1 cellular context compared by ENCODE assay signal in genomic region chr11:67507891-67508485, GRCh38.
A peak's percentile ranks its signal among the peaks of the same experiment; 100 is the strongest.
TF ChIP-seq lines count a peak whose summit lies in the region.

Gene CDK2AP2 (minus strand): TSS chr11:67508162. CDS start chr11:67508082, 80 bp downstream.

TF ChIP-seq in K562, 482 proteins besides CTCF, POLR2A, EP300 and RAD21 (continued from another document and continues in another):
- TF ChIP-seq NFYB (IDR thresholded peaks at IDR 0.05; ENCODE audit: extremely low read depth, insufficient read length) (peak; percentile 100), SETDB1 (IDR thresholded peaks at IDR 0.05; ENCODE audit: low read length) (no peak), ZNF282 (CRISPR knock-in tag; IDR thresholded peaks at IDR 0.05) (peak; percentile 75; the same call in 1 of the 2 replicates), CEBPZ (IDR thresholded peaks at IDR 0.05; ENCODE audit: borderline replicate concordance, low read depth, low read length) (peak; percentile 90), RREB1 (CRISPR knock-in tag; IDR thresholded peaks at IDR 0.05) (peak; percentile 84; the same call in 1 of the 2 replicates), PCBP1 (IDR thresholded peaks at IDR 0.05; ENCODE audit: low read depth, low read length, poor library complexity, severe bottlenecking) (peak; percentile 46), PBX2 (CRISPR knock-in tag; IDR thresholded peaks at IDR 0.05; ENCODE audit: low read depth) (peak; percentile 76), PBX2 (tag; conservative IDR thresholded peaks at IDR 0.05; ENCODE audit: low read depth) (peak; percentile 97), RCOR1 (IDR thresholded peaks at IDR 0.05; ENCODE audit: borderline replicate concordance in 1 of 2, low read depth in 2 of 2, low read length in 2 of 2) (peak; percentile 69 to 82; a peak in 3 of 4 replicates), ETS2 (tag; IDR thresholded peaks at IDR 0.05; ENCODE audit: borderline replicate concordance, poor library complexity, severe bottlenecking) (no peak), ZNF224 (CRISPR knock-in tag; IDR thresholded peaks at IDR 0.05) (no peak), E2F4 (CRISPR knock-in tag; IDR thresholded peaks at IDR 0.05; ENCODE audit: low read depth) (peak; percentile 84; the same call in 1 of the 2 replicates), MBD2 (IDR thresholded peaks at IDR 0.05; ENCODE audit: borderline replicate concordance, low read depth) (peak; percentile 99), ZSCAN32 (CRISPR knock-in tag; IDR thresholded peaks at IDR 0.05) (no peak), MXI1 (IDR thresholded peaks at IDR 0.05; ENCODE audit: low read depth, low read length) (peak; percentile 41; the same call in 1 of the 2 replicates), ELF2 (CRISPR knock-in tag; IDR thresholded peaks at IDR 0.05) (peak; percentile 13; the same call in 1 of the 2 replicates), L3MBTL2 (IDR thresholded peaks at IDR 0.05) (peak; percentile 70), FUS (optimal IDR thresholded peaks at IDR 0.05; ENCODE audit: low read depth, low read length) (no peak), FOXA1 (IDR thresholded peaks at IDR 0.05; ENCODE audit: borderline replicate concordance) (no peak), RBFOX2 (IDR thresholded peaks at IDR 0.05; ENCODE audit: low read depth, low read length) (peak; percentile 92), ZFP36 (IDR thresholded peaks at IDR 0.05; ENCODE audit: low read depth, low read length, partially characterized antibody) (peak; percentile 36), HMGN3 (IDR thresholded peaks at IDR 0.05; ENCODE audit: borderline replicate concordance, extremely low read depth, insufficient read length, low read depth, low read length) (peak; percentile 2), HNRNPL (IDR thresholded peaks at IDR 0.05; ENCODE audit: low read depth, low read length) (0 out of 2 replicates have a peak, but pooled peaks have one; percentile 30), ZNF212 (CRISPR knock-in tag; IDR thresholded peaks at IDR 0.05) (0 out of 2 replicates have a peak, but pooled peaks have one; percentile 70), PHF8 (IDR thresholded peaks at IDR 0.05; ENCODE audit: borderline replicate concordance, low read length) (peak; percentile 68; the same call in 1 of the 2 replicates), ARID1B (IDR thresholded peaks at IDR 0.05) (no peak; the same call in 1 of the 2 replicates), ZKSCAN1 (IDR thresholded peaks at IDR 0.05; ENCODE audit: low read depth, low read length) (no peak), ZMIZ1 (IDR thresholded peaks at IDR 0.05; ENCODE audit: low read depth in 2 of 2, low read length in 2 of 2) (no peak), NFE2L1 (tag; IDR thresholded peaks at IDR 0.05; ENCODE audit: borderline replicate concordance, low read depth) (no peak), FOXK2 (conservative IDR thresholded peaks at IDR 0.05 in 1 of 2, IDR thresholded peaks at IDR 0.05 in 1 of 2; ENCODE audit: low read depth in 2 of 2) (peak; percentile 73 to 75), NKRF (IDR thresholded peaks at IDR 0.05; ENCODE audit: borderline replicate concordance) (peak; percentile 85), THAP7 (CRISPR knock-in tag; IDR thresholded peaks at IDR 0.05) (peak; percentile 73; the same call in 1 of the 2 replicates), MYC (IDR thresholded peaks at IDR 0.05; ENCODE audit: low read depth, low read length) (no peak), MYC (CRISPR knock-in tag; IDR thresholded peaks at IDR 0.05; ENCODE audit: borderline replicate concordance, low read depth) (peak; percentile 22; the same call in 1 of the 2 replicates), NR2C1 (IDR thresholded peaks at IDR 0.05) (no peak), NR2C1 (tag; IDR thresholded peaks at IDR 0.05) (no peak), GABPB2 (CRISPR knock-in tag; conservative IDR thresholded peaks at IDR 0.05) (no peak), RFX1 (IDR thresholded peaks at IDR 0.05) (no peak)
